Comparison of ENCODE assay signal across 8 cellular contexts in genomic region chr9:121699271-121700164, GRCh38. TPM values are rescaled to one million over a fixed set of nuclear protein-coding genes. Genes with fewer than 3 reads are reported as not detected.
A peak's percentile ranks its signal among the peaks of the same experiment; 100 is the strongest.
DNase-seq lines count a peak whose midpoint lies in the region; ATAC-seq and TF ChIP-seq lines count a peak whose summit lies in the region.

No MANE protein-coding gene starts in this region.

- H3K27me3 ChIP-seq in lower lobe of right lung (ENCODE audit: low read depth), result peaks cover 10% of the 10 kb centered on the region

- CTCF ChIA-PET in T-cell (lab: Charles Lee), result no interaction called here

- H3K27me3 Mint-ChIP-seq in T-cell, result peaks cover 37 to 42% of the 10 kb centered on the region in 2 donors

- H3K36me3 ChIP-seq in lower lobe of right lung, result no peaks in the 10 kb centered on the region

- no peak for TF ChIP-seq CTCF in GM12865 (IDR thresholded peaks at IDR 0.05; ENCODE audit: insufficient read depth, low read depth, low read length, missing control alignments)
- no peak for TF ChIP-seq CTCF in choroid plexus epithelial cell (conservative IDR thresholded peaks at IDR 0.05; ENCODE audit: low read depth, low read length)
- no peak for TF ChIP-seq CTCF in lower lobe of right lung (IDR thresholded peaks at IDR 0.05)

- peak; percentile 70 for ATAC-seq in HG03103 (IDR thresholded peaks at IDR 0.05; ENCODE audit: low read depth, unreplicated experiment)
- ATAC-seq in T-cell (replicated peaks in 1 of 4), result peak; percentile 33 to 78 (median 74)
- peak; percentile 46 to 51 for ATAC-seq in lower lobe of right lung

- H3K4me1 ChIP-seq in lower lobe of right lung, result peaks cover 31% of the 10 kb centered on the region

- H3K27ac Mint-ChIP-seq in T-cell, result no peak overlapping the region

- no peaks in the 10 kb centered on the region for H3K9me3 ChIP-seq in lower lobe of right lung

- H3K4me1 Mint-ChIP-seq in T-cell, result peaks cover 14 to 17% (median 15%) of the 10 kb centered on the region in 3 donors

- H3K36me3 Mint-ChIP-seq in T-cell, result no peaks in the 10 kb centered on the region

- H3K4me3 Mint-ChIP-seq in T-cell, result peak overlapping the region in 2 of 3 donors; percentile 17 to 40

- no peaks in the 10 kb centered on the region for H3K9me3 Mint-ChIP-seq in T-cell

- intact Hi-C loops in lower lobe of right lung (cut with DNase I), result no loop called here

- peak overlapping the region; percentile 80 for H3K27ac ChIP-seq in lower lobe of right lung

- POLR2A ChIA-PET in T-cell (lab: Charles Lee), result no interaction called here

- DNase-seq in 8988T (peak; percentile 77), GM12865 (ENCODE audit: low read depth) (peak; percentile 70), T-cell (peak in 30 of 34 experiments; percentile 5 to 48 (median 33)), choroid plexus epithelial cell (ENCODE audit: low read depth) (peak; percentile 48), lower lobe of right lung (peak; percentile 75), NCI-H526 treated with DMSO at 0.1 percent for 48 hours (lab: John Stamatoyannopoulos, UW) (no peak)
- peak; percentile 69 for DNase-seq in stimulated activated CD8-positive, alpha-beta memory T cell treated with anti-CD3 and anti-CD28 coated beads, Interleukin-4, amount 100 ng/mL, for 48 hours

- H3K4me3 ChIP-seq in GM12865 (ENCODE audit: low read depth, low read length) (no peak overlapping the region), choroid plexus epithelial cell (ENCODE audit: low read depth, low read length) (peak overlapping the region; percentile 59), lower lobe of right lung (peak overlapping the region; percentile 68)

RNA-seq across cellular contexts. Expression of gene DAB2IP, which starts 48.1 kb away (rescaled TPM):
- total RNA-seq in T-cell (under 1 TPM in 4 of 5 donors, not detected in 1; 0.22 to 0.53 (median 0.34) TPM), lower lobe of right lung (54.1 TPM)

Comparison
In these comparisons a context has a peak if more than half of its experiments do, and no peak if none do; other contexts are left out.
1. RNA of gene DAB2IP, which starts 48.1 kb away (total RNA-seq): 54.1 TPM in lower lobe of right lung (single experiment); 0.22 to 0.53 TPM in T-cell; every median in the first group is over 10 times any median in the second.
2. Peak in every context shown above with its lines, with median percentiles within 50 percentile points of each other: ATAC-seq.